Comparison of ENCODE assay signal across 20 cellular contexts in the genomic region with DNA sequence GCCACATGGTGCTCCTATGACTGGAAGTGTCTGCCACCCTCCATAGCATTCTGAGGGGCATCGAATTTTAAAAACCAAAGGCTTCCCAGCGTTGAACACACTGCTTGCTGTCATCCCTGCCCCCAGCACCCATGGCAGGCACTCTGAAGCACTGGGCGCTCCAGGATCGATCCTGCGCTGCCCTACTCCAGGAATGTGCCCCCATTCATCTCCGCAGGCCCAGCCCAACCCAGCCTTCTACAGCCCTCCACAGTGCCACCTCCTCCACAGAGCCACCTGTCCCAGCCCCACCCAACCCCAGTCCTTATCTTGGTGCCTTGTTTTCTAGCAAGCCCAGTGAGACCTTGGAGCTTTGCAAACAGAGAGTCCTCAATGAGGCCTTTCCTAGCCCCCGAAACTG. TPM values are rescaled to one million over a fixed set of nuclear protein-coding genes. Genes with fewer than 3 reads are reported as not detected.
A peak's percentile ranks its signal among the peaks of the same experiment; 100 is the strongest.
DNase-seq lines count a peak whose midpoint lies in the region; ATAC-seq and TF ChIP-seq lines count a peak whose summit lies in the region.
"Had no signal": no experiment of that assay in that cellular context is flagged by ENCODE, and none has a peak within 500 bp of the region (broad histone marks: within the 10 kb centered on the region; RNA-seq: fewer than 3 reads in every experiment).

No MANE protein-coding gene starts in this region.

- H3K36me3 ChIP-seq in stomach, result no peaks in the 10 kb centered on the region

- TF ChIP-seq CTCF in stomach (IDR thresholded peaks at IDR 0.05), result no peak

- 44 to 72% (median 58%) methylated on average over 5 to 7 of the region's 7 CpGs for WGBS in stomach, 5 donors

- ATAC-seq in Right ventricle myocardium inferior, result no peak
- ATAC-seq in left ventricle myocardium superior, result no peak
- no peak for ATAC-seq in GM21825 (IDR thresholded peaks at IDR 0.05; ENCODE audit: unreplicated experiment)

- no peaks in the 10 kb centered on the region for H3K4me1 Mint-ChIP-seq in activated CD4-positive, alpha-beta memory T cell treated with anti-CD3 and anti-CD28 coated beads, Interleukin-2, amount 10 ng/mL, durations not matched to agents 7 days and 5 days

- no peak overlapping the region for H3K4me3 ChIP-seq in stomach

- H3K36me3 Mint-ChIP-seq in activated CD4-positive, alpha-beta memory T cell treated with anti-CD3 and anti-CD28 coated beads, Interleukin-2, amount 10 ng/mL, durations not matched to agents 7 days and 5 days (ENCODE audit: low read depth), result no peaks in the 10 kb centered on the region
- H3K36me3 Mint-ChIP-seq: CD14-positive monocyte; CD8-positive, alpha-beta memory T cell had no signal

- no peak overlapping the region for H3K27ac ChIP-seq in stomach
- H3K27ac ChIP-seq: 22Rv1 had no signal

- peaks cover 0 to 6% (median 0%) of the 10 kb centered on the region in 4 donors for H3K9me3 ChIP-seq in stomach
- H3K9me3 ChIP-seq: Caco-2 had no signal

- CTCF ChIA-PET in activated CD4-positive, alpha-beta memory T cell treated with anti-CD3 and anti-CD28 coated beads, Interleukin-2, amount 10 ng/mL, durations not matched to agents 7 days and 5 days (lab: Charles Lee), result no interaction called here

- no peak overlapping the region for H3K4me3 Mint-ChIP-seq in activated CD4-positive, alpha-beta memory T cell treated with anti-CD3 and anti-CD28 coated beads, Interleukin-2, amount 10 ng/mL, durations not matched to agents 7 days and 5 days
- H3K4me3 Mint-ChIP-seq: CD14-positive monocyte; CD8-positive, alpha-beta memory T cell; HFFc6 had no signal

- H3K27me3 ChIP-seq in stomach, result peaks cover 0 to 12% (median 0%) of the 10 kb centered on the region in 3 donors

- TF ChIP-seq POLR2A in stomach (IDR thresholded peaks at IDR 0.05), result no peak

- intact Hi-C loops in Right ventricle myocardium inferior (cut with DNase I) (no loop called here), left ventricle myocardium superior (cut with micrococcal nuclease) (no loop called here), posterior vena cava (cut with DNase I) (no loop called here), stomach (cut with DNase I; ENCODE audit: low total_unique reads) (no loop called here)

- no peak overlapping the region for H3K27ac Mint-ChIP-seq in activated CD4-positive, alpha-beta memory T cell treated with anti-CD3 and anti-CD28 coated beads, Interleukin-2, amount 10 ng/mL, durations not matched to agents 7 days and 5 days
- H3K27ac Mint-ChIP-seq: CD14-positive monocyte; CD8-positive, alpha-beta memory T cell; HFFc6 had no signal

- no peaks in the 10 kb centered on the region for H3K9me3 Mint-ChIP-seq in activated CD4-positive, alpha-beta memory T cell treated with anti-CD3 and anti-CD28 coated beads, Interleukin-2, amount 10 ng/mL, durations not matched to agents 7 days and 5 days
- H3K9me3 Mint-ChIP-seq: CD8-positive, alpha-beta memory T cell had no signal

- POLR2A ChIA-PET in activated CD4-positive, alpha-beta memory T cell treated with anti-CD3 and anti-CD28 coated beads, Interleukin-2, amount 10 ng/mL, durations not matched to agents 7 days and 5 days (lab: Charles Lee), result no interaction called here

- DNase-seq in Right ventricle myocardium inferior (ENCODE audit: missing footprints) (peak; percentile 18), left ventricle myocardium superior (no peak), mucosa of gallbladder (ENCODE audit: low spot score) (peak; percentile 77), posterior vena cava (ENCODE audit: low spot score) (peak; percentile 31), stomach (no peak), HuH-7.5 (ENCODE audit: low spot score) (no peak)
- no peak for DNase-seq in activated CD4-positive, alpha-beta memory T cell treated with anti-CD3 and anti-CD28 coated beads, Interleukin-2, amount 10 ng/mL, durations not matched to agents 7 days and 5 days
- DNase-seq: Caco-2; CD8-positive, alpha-beta memory T cell; DND-41; GDM1; HCEC 1CT; HFFc6; IMR-90 had no signal

- no peaks in the 10 kb centered on the region for H3K27me3 Mint-ChIP-seq in activated CD4-positive, alpha-beta memory T cell treated with anti-CD3 and anti-CD28 coated beads, Interleukin-2, amount 10 ng/mL, durations not matched to agents 7 days and 5 days

- TF ChIP-seq EP300 in stomach (IDR thresholded peaks at IDR 0.05), result no peak

- H3K4me1 ChIP-seq in stomach, result no peaks in the 10 kb centered on the region

RNA-seq across cellular contexts. Expression of gene WNT7A, which starts 52.2 kb away (rescaled TPM):
- total RNA-seq in Right ventricle myocardium inferior (not detected), left ventricle myocardium superior (not detected), mucosa of gallbladder (4.7 TPM), posterior vena cava (not detected), stomach (not detected)
- total RNA-seq in activated CD4-positive, alpha-beta memory T cell treated with anti-CD3 and anti-CD28 coated beads, Interleukin-2, amount 10 ng/mL, durations not matched to agents 7 days and 5 days, result under 1 TPM in 1 of 2 experiments, not detected in 1; 0.13 TPM
- under 1 TPM in 1 of 3 donors, not detected in 2; 0.35 TPM for polyA plus RNA-seq in stomach
- total RNA-seq: A673, H4, HFFc6, IMR-90 had no signal
- polyA plus RNA-seq: BJ, CD14-positive monocyte, IMR-90 had no signal

Comparison
In these comparisons a context has a peak if more than half of its experiments do, and no peak if none do; other contexts are left out.
1. DNase-seq: peak in Right ventricle myocardium inferior (single experiment), mucosa of gallbladder (single experiment) and posterior vena cava (single experiment); none in left ventricle myocardium superior (single experiment), activated CD4-positive, alpha-beta memory T cell treated with anti-CD3 and anti-CD28 coated beads, Interleukin-2, amount 10 ng/mL, durations not matched to agents 7 days and 5 days (single experiment), stomach (single experiment) and HuH-7.5 (single experiment).